In the genomic region with DNA sequence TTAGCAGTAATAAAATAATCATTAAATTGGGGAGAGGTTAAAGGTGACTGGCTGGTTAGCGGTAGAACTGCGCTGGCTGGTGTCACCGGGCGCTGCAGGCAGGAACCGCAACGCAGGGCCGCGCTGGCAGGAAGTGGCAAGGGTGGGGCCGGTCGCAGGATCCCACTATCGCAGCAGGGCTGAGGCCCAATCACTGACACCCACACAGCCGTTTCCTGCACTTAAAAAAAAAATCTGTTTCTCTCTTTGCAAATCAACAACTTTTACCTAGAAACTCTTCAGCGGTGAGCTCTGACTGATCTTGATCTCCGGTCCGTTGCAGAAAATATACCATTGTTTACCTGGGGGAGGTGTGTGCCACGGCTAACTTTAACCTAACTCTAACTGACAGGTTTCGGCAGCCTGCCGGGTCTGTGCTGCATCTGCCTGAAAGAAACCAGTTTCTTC, we compare ENCODE assay signal across 8 cellular contexts. TPM values are rescaled to one million over a fixed set of nuclear protein-coding genes. Genes with fewer than 3 reads are reported as not detected.
A peak's percentile ranks its signal among the peaks of the same experiment; 100 is the strongest.
DNase-seq lines count a peak whose midpoint lies in the region; ATAC-seq, FAIRE-seq and TF ChIP-seq lines count a peak whose summit lies in the region.

No MANE protein-coding gene starts in this region.

- no peak overlapping the region for H3K4me3 ChIP-seq in gastroesophageal sphincter
- H3K4me3 ChIP-seq in osteoblast (ENCODE audit: insufficient read depth, low read length) = no peak overlapping the region

- H2AFZ ChIP-seq in osteoblast (ENCODE audit: low read length) = no peak overlapping the region

- H4K20me1 ChIP-seq in osteoblast (ENCODE audit: insufficient read depth, low read length) = peaks cover 38% of the 10 kb centered on the region

- no peak for TF ChIP-seq EP300 in gastroesophageal sphincter (IDR thresholded peaks at IDR 0.05)

- CTCF ChIA-PET in activated CD4-positive, alpha-beta T cell treated with anti-CD3 and anti-CD28 coated beads, Interleukin-2, amount 10 ng/mL, durations not matched to agents 7 days and 5 days (lab: Charles Lee) = interaction anchor here (0.6 to 4.6 kb wide), 9 partner anchors 11 to 863 kb away, joined by 3 to 31 read pairs (median 3); no protein-coding TSS in a partner anchor

- no peaks in the 10 kb centered on the region for H3K9me3 Mint-ChIP-seq in activated CD4-positive, alpha-beta T cell treated with anti-CD3 and anti-CD28 coated beads, Interleukin-2, amount 10 ng/mL, durations not matched to agents 7 days and 5 days

- peaks cover 0 to 48% of the 10 kb centered on the region in 2 donors for H3K36me3 ChIP-seq in gastroesophageal sphincter
- H3K36me3 ChIP-seq in osteoblast (ENCODE audit: insufficient read depth, low read length) = peaks cover 11% of the 10 kb centered on the region

- peaks cover 45% of the 10 kb centered on the region for H3K4me1 Mint-ChIP-seq in activated CD4-positive, alpha-beta T cell treated with anti-CD3 and anti-CD28 coated beads, Interleukin-2, amount 10 ng/mL, durations not matched to agents 7 days and 5 days

- DNase-seq in GM19239 (ENCODE audit: insufficient read length, low spot score) (peak; percentile 58), osteoblast (ENCODE audit: insufficient read length, low spot score, missing footprints) (no peak), medulla oblongata (ENCODE audit: extremely low spot score) (no peak), midbrain (lab: John Stamatoyannopoulos, UW) (no peak)
- peak; percentile 94 for DNase-seq in activated CD4-positive, alpha-beta T cell treated with anti-CD3 and anti-CD28 coated beads, Interleukin-2, amount 10 ng/mL, durations not matched to agents 7 days and 5 days
- peak; percentile 76 to 79 for DNase-seq in stimulated activated CD8-positive, alpha-beta memory T cell treated with anti-CD3 and anti-CD28 coated beads, Interleukin-15, amount 100 ng/mL, for 4 hours (ENCODE audit: low read depth in 2 of 2)

- no peak overlapping the region for H3K4me3 Mint-ChIP-seq in activated CD4-positive, alpha-beta T cell treated with anti-CD3 and anti-CD28 coated beads, Interleukin-2, amount 10 ng/mL, durations not matched to agents 7 days and 5 days

- no peak overlapping the region for H3K4me2 ChIP-seq in osteoblast (ENCODE audit: insufficient read depth, low read length)

- ATAC-seq in HG03280 (IDR thresholded peaks at IDR 0.05; ENCODE audit: unreplicated experiment) = peak; percentile 73
- ATAC-seq in gastroesophageal sphincter = peak; percentile 35

- H3K79me2 ChIP-seq in osteoblast (ENCODE audit: insufficient read depth, low read length) = peaks cover 3% of the 10 kb centered on the region

- H3K27me3 ChIP-seq in gastroesophageal sphincter (no peaks in the 10 kb centered on the region), osteoblast (ENCODE audit: insufficient read depth, low read length) (no peaks in the 10 kb centered on the region)

- H3K27me3 Mint-ChIP-seq in activated CD4-positive, alpha-beta T cell treated with anti-CD3 and anti-CD28 coated beads, Interleukin-2, amount 10 ng/mL, durations not matched to agents 7 days and 5 days = no peaks in the 10 kb centered on the region

- TF ChIP-seq CTCF in gastroesophageal sphincter (IDR thresholded peaks at IDR 0.05) (no peak), osteoblast (IDR thresholded peaks at IDR 0.05; ENCODE audit: extremely low read depth, low read depth, low read length) (no peak)

- no peak for TF ChIP-seq POLR2A in gastroesophageal sphincter (IDR thresholded peaks at IDR 0.05)

- H3K27ac ChIP-seq in gastroesophageal sphincter (peak overlapping the region in 2 of 4 donors; percentile 7 to 75), osteoblast (ENCODE audit: low read depth, low read length) (no peak overlapping the region)

- 64 to 82% methylated on average over 7 to 18 of the region's 18 CpGs for WGBS in gastroesophageal sphincter (ENCODE audit: low coverage in 1 of 2), 2 donors

- no peak overlapping the region for H3K27ac Mint-ChIP-seq in activated CD4-positive, alpha-beta T cell treated with anti-CD3 and anti-CD28 coated beads, Interleukin-2, amount 10 ng/mL, durations not matched to agents 7 days and 5 days

- H3K36me3 Mint-ChIP-seq in activated CD4-positive, alpha-beta T cell treated with anti-CD3 and anti-CD28 coated beads, Interleukin-2, amount 10 ng/mL, durations not matched to agents 7 days and 5 days (ENCODE audit: low read depth) = peaks cover 39% of the 10 kb centered on the region

- peak; percentile 92 for FAIRE-seq in GM19239 (lab: Jason Lieb, UNC)

- H3K9me3 ChIP-seq in gastroesophageal sphincter (no peaks in the 10 kb centered on the region), osteoblast (ENCODE audit: low read depth, low read length) (no peaks in the 10 kb centered on the region)

- POLR2A ChIA-PET in activated CD4-positive, alpha-beta T cell treated with anti-CD3 and anti-CD28 coated beads, Interleukin-2, amount 10 ng/mL, durations not matched to agents 7 days and 5 days (lab: Charles Lee) = interaction anchor here (0.6 to 4.4 kb wide), 11 partner anchors 11 to 226 kb away, joined by 3 to 50 read pairs (median 6); partner anchors contain the start of gene KLF2

- peaks cover 0 to 60% (median 34%) of the 10 kb centered on the region in 3 donors for H3K4me1 ChIP-seq in gastroesophageal sphincter
- peaks cover 16% of the 10 kb centered on the region for H3K4me1 ChIP-seq in osteoblast (ENCODE audit: insufficient read depth, low read length)

RNA-seq across cellular contexts. Expression of gene KLF2, which starts 46.9 kb away (rescaled TPM):
- total RNA-seq in activated CD4-positive, alpha-beta T cell treated with anti-CD3 and anti-CD28 coated beads, Interleukin-2, amount 10 ng/mL, durations not matched to agents 7 days and 5 days = 100 to 1,000 TPM; 253 to 255 TPM
- total RNA-seq in gastroesophageal sphincter = 10 to 100 TPM; 29.4 to 40.0 (median 34.9) TPM
- 11.2 and 16.6 TPM in 2 replicates for total RNA-seq in osteoblast

Comparison
In these comparisons a context has a peak if more than half of its experiments do, and no peak if none do; other contexts are left out.
1. DNase-seq: peak in GM19239 (single experiment), activated CD4-positive, alpha-beta T cell treated with anti-CD3 and anti-CD28 coated beads, Interleukin-2, amount 10 ng/mL, durations not matched to agents 7 days and 5 days (single experiment) and stimulated activated CD8-positive, alpha-beta memory T cell treated with anti-CD3 and anti-CD28 coated beads, Interleukin-15, amount 100 ng/mL, for 4 hours (2 of 2); none in osteoblast (single experiment), medulla oblongata (single experiment) and midbrain (single experiment).
2. RNA of gene KLF2, which starts 46.9 kb away (total RNA-seq): 253 to 255 TPM in activated CD4-positive, alpha-beta T cell treated with anti-CD3 and anti-CD28 coated beads, Interleukin-2, amount 10 ng/mL, durations not matched to agents 7 days and 5 days; 29.4 to 40.0 TPM in gastroesophageal sphincter and 11.2 to 16.6 TPM in osteoblast; every median in the first group is over 4 times any median in the second.